8 cellular contexts compared by ENCODE assay signal in the genomic region with DNA sequence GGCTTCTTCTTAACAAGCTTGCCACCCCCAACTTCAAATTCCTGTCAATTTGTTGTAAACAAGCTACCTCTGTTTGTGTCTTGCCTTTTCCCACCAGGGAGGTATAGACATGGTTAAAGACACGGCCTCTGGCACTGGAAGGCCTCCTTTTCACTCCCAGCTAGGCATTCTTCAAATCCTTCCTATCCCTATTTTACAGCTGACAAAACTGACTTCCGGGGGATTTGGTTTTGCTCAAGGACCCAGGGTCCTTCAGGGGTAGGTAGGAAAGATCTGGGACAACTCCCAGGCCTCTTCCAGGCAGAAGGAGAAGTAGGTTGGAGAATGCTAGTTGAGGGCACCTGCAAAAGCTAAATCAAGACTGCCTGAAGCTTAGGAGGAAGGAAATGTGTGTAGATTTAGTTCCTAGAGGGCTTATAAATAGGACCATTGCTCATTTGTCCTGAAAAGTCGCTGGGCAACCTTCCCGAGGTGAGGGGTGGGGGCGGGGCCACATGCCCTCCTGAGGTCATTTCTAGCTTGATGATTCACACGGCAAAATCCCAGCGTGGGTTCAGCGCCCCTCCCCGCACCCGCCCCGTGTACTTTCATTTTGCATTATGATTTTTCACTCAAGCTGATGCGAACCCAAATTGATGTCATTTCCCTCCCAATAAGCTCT. TPM values are rescaled to one million over a fixed set of nuclear protein-coding genes. Genes with fewer than 3 reads are reported as not detected.
A peak's percentile ranks its signal among the peaks of the same experiment; 100 is the strongest.
DNase-seq lines count a peak whose midpoint lies in the region; ATAC-seq and TF ChIP-seq lines count a peak whose summit lies in the region.

No MANE protein-coding gene starts in this region.

- H3K27ac Mint-ChIP-seq in chondrocyte (ENCODE audit: unreplicated experiment): peak overlapping the region; percentile 85
- H3K27ac Mint-ChIP-seq in memory B cell: no peak overlapping the region

- no peaks in the 10 kb centered on the region for H3K27me3 Mint-ChIP-seq in chondrocyte (ENCODE audit: low read depth)
- peaks cover 14% of the 10 kb centered on the region for H3K27me3 Mint-ChIP-seq in memory B cell

- H3K4me3 Mint-ChIP-seq in chondrocyte (ENCODE audit: unreplicated experiment): peak overlapping the region; percentile 54
- H3K4me3 Mint-ChIP-seq in memory B cell: peak overlapping the region; percentile 76

- no peaks in the 10 kb centered on the region for H3K36me3 Mint-ChIP-seq in chondrocyte (ENCODE audit: low read depth)
- peaks cover 4% of the 10 kb centered on the region for H3K36me3 Mint-ChIP-seq in memory B cell

- TF ChIP-seq CTCF in GM12864 (IDR thresholded peaks at IDR 0.05; ENCODE audit: low read depth, low read length, missing control alignments) (no peak), chondrocyte (IDR thresholded peaks at IDR 0.05) (no peak)

- DNase-seq in GM12864 (ENCODE audit: low read depth) (peak; percentile 43), chondrocyte (ENCODE audit: low spot score) (no peak), memory B cell (ENCODE audit: low spot score in 2 of 2) (no peak), medulla oblongata (ENCODE audit: extremely low spot score) (no peak), inferior parietal cortex (ENCODE audit: extremely low spot score) (no peak)
- DNase-seq in activated CD4-positive, CD25-positive, alpha-beta regulatory T cell treated with anti-CD3 and anti-CD28 coated beads, Interleukin-2, amount 50 U/mL, for 16 hours (ENCODE audit: low read depth, low spot score): peak; percentile 48
- DNase-seq in stimulated activated CD8-positive, alpha-beta memory T cell treated with anti-CD3 and anti-CD28 coated beads, Interleukin-15, amount 100 ng/mL, for 48 hours (ENCODE audit: low read depth in 2 of 2): peak; percentile 74 to 84

- peaks cover 36% of the 10 kb centered on the region for H3K4me1 Mint-ChIP-seq in chondrocyte (ENCODE audit: low read depth)
- peaks cover 15% of the 10 kb centered on the region for H3K4me1 Mint-ChIP-seq in memory B cell

- ATAC-seq in HG03460 (IDR thresholded peaks at IDR 0.05; ENCODE audit: unreplicated experiment) (peak; percentile 54), memory B cell (ENCODE audit: low read depth) (peak; percentile 62)

- H3K4me3 ChIP-seq in GM12864 (ENCODE audit: low read depth, low read length): peak overlapping the region; percentile 21; the same call in 1 of the 2 replicates

- H3K9me3 Mint-ChIP-seq in chondrocyte (ENCODE audit: low read depth): peaks cover 4% of the 10 kb centered on the region
- H3K9me3 Mint-ChIP-seq in memory B cell: peaks cover 4% of the 10 kb centered on the region

RNA-seq across cellular contexts. Expression of gene RYBP, which starts 36.3 kb away (rescaled TPM):
- total RNA-seq in chondrocyte: 18.6 to 22.6 TPM (median 22.0 TPM) in 3 replicates

Comparison
In these comparisons a context has a peak if more than half of its experiments do, and no peak if none do; other contexts are left out.
1. DNase-seq: peak in GM12864 (single experiment), activated CD4-positive, CD25-positive, alpha-beta regulatory T cell treated with anti-CD3 and anti-CD28 coated beads, Interleukin-2, amount 50 U/mL, for 16 hours (single experiment) and stimulated activated CD8-positive, alpha-beta memory T cell treated with anti-CD3 and anti-CD28 coated beads, Interleukin-15, amount 100 ng/mL, for 48 hours (2 of 2); none in chondrocyte (single experiment), memory B cell (0 of 2), medulla oblongata (single experiment) and inferior parietal cortex (single experiment).